31 cellular contexts compared by ENCODE assay signal in the genomic region with DNA sequence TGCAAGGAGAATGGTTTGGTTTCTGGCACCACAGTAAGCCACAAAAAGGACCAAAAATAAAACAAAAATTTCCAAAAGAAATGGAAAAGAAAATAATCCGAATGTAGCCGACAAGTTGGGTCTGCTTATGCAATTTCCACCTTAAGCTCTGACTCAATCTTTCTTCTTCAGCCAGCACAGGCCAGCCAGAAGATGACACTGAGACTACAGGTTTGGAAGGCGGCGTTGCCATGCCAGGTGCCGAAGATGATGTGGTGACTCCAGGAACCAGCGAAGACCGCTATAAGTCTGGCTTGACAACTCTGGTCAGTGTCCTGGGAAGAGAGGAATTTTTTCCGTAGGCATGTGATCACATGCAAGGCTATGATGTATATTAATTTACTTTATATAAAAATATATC. TPM values are rescaled to one million over a fixed set of nuclear protein-coding genes. Genes with fewer than 3 reads are reported as not detected.
"Had no signal": no experiment of that assay in that cellular context is flagged by ENCODE, and none has a peak within 500 bp of the region (broad histone marks: within the 10 kb centered on the region; RNA-seq: fewer than 3 reads in every experiment).

No MANE protein-coding gene starts in this region.

- H3K9me3 ChIP-seq: neutrophil, ovary, psoas muscle, right lobe of liver, sigmoid colon, spleen, thoracic aorta, thyroid gland, tibial nerve, upper lobe of left lung, vagina had no signal

- H3K27me3 ChIP-seq: ovary, right lobe of liver, sigmoid colon, thyroid gland, tibial nerve, upper lobe of left lung, vagina had no signal

- DNase-seq: naive B cell; naive thymus-derived CD8-positive, alpha-beta T cell; nephron progenitor cell; nucleus accumbens; ovary; psoas muscle; right cardiac atrium; right lobe of liver; sigmoid colon; small intestine; spleen; stimulated activated CD4-positive, alpha-beta T cell treated with anti-CD3 and anti-CD28 coated beads, Interleukin-12 subunit alpha, Interleukin-12 subunit beta, amount 100 ng/mL, for 4 hours; stimulated activated CD4-positive, alpha-beta T cell treated with anti-CD3 and anti-CD28 coated beads, Interleukin-1b, Interleukin-23, amount 100 ng/mL, for 48 hours; stimulated activated CD4-positive, alpha-beta T cell treated with anti-CD3 and anti-CD28 coated beads, Interleukin-4, amount 100 ng/mL, for 1 hour; stimulated activated CD4-positive, alpha-beta T cell treated with anti-CD3 and anti-CD28 coated beads, Interleukin-4, amount 100 ng/mL, for 4 hours; stimulated activated CD8-positive, alpha-beta memory T cell treated with anti-CD3 and anti-CD28 coated beads, Interleukin-4, amount 100 ng/mL, for 48 hours; stimulated activated naive CD4-positive, alpha-beta T cell; stimulated activated naive CD8-positive, alpha-beta T cell treated with anti-CD3 and anti-CD28 coated beads, Interleukin-15, amount 100 ng/mL, for 72 hours; stimulated activated naive CD8-positive, alpha-beta T cell treated with anti-CD3 and anti-CD28 coated beads, Interleukin-15, Interleukin-2, amounts not matched to agents 100 U/mL and 50 U/mL, for 24 hours; thyroid gland; trophoblast cell; upper lobe of left lung had no signal

- H3K27me3 Mint-ChIP-seq: progenitor cell of endocrine pancreas had no signal

- H3K27ac Mint-ChIP-seq: naive thymus-derived CD8-positive, alpha-beta T cell; natural killer cell treated with Interleukin-12 subunit alpha and Interleukin-12 subunit beta and Interleukin-15 and Interleukin-18, amount 100 ng/mL, for 72 hours; nephron progenitor cell; progenitor cell of endocrine pancreas; stimulated activated memory B cell treated with anti-CD40 and anti-IgM and Interleukin-4, amounts not matched to agents 10 μg/mL and 1 μg/mL and 100 μg/mL, for 72 hours; stimulated activated naive CD8-positive, alpha-beta T cell treated with anti-CD3 and anti-CD28 coated beads, Interleukin-15, amount 100 ng/mL, for 72 hours had no signal

- H3K4me3 ChIP-seq: ovary, psoas muscle, right lobe of liver, sigmoid colon, spleen, thoracic aorta, thyroid gland, tibial nerve, upper lobe of left lung, vagina had no signal

- H3K9ac ChIP-seq: parathyroid adenoma had no signal

- H3K4me3 Mint-ChIP-seq: naive B cell; naive thymus-derived CD8-positive, alpha-beta T cell; natural killer cell treated with Interleukin-12 subunit alpha and Interleukin-12 subunit beta and Interleukin-15 and Interleukin-18, amount 100 ng/mL, for 72 hours; nephron progenitor cell; neural crest cell; stimulated activated memory B cell treated with anti-CD40 and anti-IgM and Interleukin-4, amounts not matched to agents 10 μg/mL and 1 μg/mL and 100 μg/mL, for 72 hours; stimulated activated naive CD8-positive, alpha-beta T cell treated with anti-CD3 and anti-CD28 coated beads, Interleukin-15, amount 100 ng/mL, for 72 hours had no signal

- ATAC-seq: naive thymus-derived CD8-positive, alpha-beta T cell; natural killer cell treated with Interleukin-12 subunit alpha and Interleukin-12 subunit beta and Interleukin-15 and Interleukin-18, amount 100 ng/mL, for 72 hours; right cardiac atrium; right lobe of liver; stimulated activated memory B cell treated with anti-CD40 and anti-IgM and Interleukin-4, amounts not matched to agents 10 μg/mL and 1 μg/mL and 100 μg/mL, for 72 hours; stimulated activated naive CD8-positive, alpha-beta T cell treated with anti-CD3 and anti-CD28 coated beads, Interleukin-15, amount 100 ng/mL, for 72 hours; stimulated activated naive CD8-positive, alpha-beta T cell treated with anti-CD3 and anti-CD28 coated beads, Interleukin-15, Interleukin-2, amounts not matched to agents 100 U/mL and 50 U/mL, for 24 hours had no signal

- H3K4me1 ChIP-seq: parathyroid adenoma, psoas muscle, right lobe of liver, sigmoid colon, spleen, thyroid gland, upper lobe of left lung had no signal

- H3K36me3 Mint-ChIP-seq: naive B cell; naive thymus-derived CD8-positive, alpha-beta T cell; natural killer cell treated with Interleukin-12 subunit alpha and Interleukin-12 subunit beta and Interleukin-15 and Interleukin-18, amount 100 ng/mL, for 72 hours; stimulated activated memory B cell treated with anti-CD40 and anti-IgM and Interleukin-4, amounts not matched to agents 10 μg/mL and 1 μg/mL and 100 μg/mL, for 72 hours had no signal

- H3K36me3 ChIP-seq: neutrophil, ovary, right lobe of liver, spleen, thoracic aorta, thyroid gland, upper lobe of left lung had no signal

- H2AFZ ChIP-seq: parathyroid adenoma had no signal

- H3K4me1 Mint-ChIP-seq: naive B cell; naive thymus-derived CD8-positive, alpha-beta T cell; nephron progenitor cell; stimulated activated memory B cell treated with anti-CD40 and anti-IgM and Interleukin-4, amounts not matched to agents 10 μg/mL and 1 μg/mL and 100 μg/mL, for 72 hours; stimulated activated naive CD8-positive, alpha-beta T cell treated with anti-CD3 and anti-CD28 coated beads, Interleukin-15, amount 100 ng/mL, for 72 hours had no signal

- H3K9me3 Mint-ChIP-seq: natural killer cell treated with Interleukin-12 subunit alpha and Interleukin-12 subunit beta and Interleukin-15 and Interleukin-18, amount 100 ng/mL, for 72 hours; stimulated activated memory B cell treated with anti-CD40 and anti-IgM and Interleukin-4, amounts not matched to agents 10 μg/mL and 1 μg/mL and 100 μg/mL, for 72 hours; stimulated activated naive CD8-positive, alpha-beta T cell treated with anti-CD3 and anti-CD28 coated beads, Interleukin-15, amount 100 ng/mL, for 72 hours had no signal

- H3K79me2 ChIP-seq: parathyroid adenoma had no signal

- H3K27ac ChIP-seq: neutrophil, ovary, parathyroid adenoma, psoas muscle, right lobe of liver, spleen, thoracic aorta, thyroid gland, upper lobe of left lung had no signal

RNA-seq across cellular contexts. Expression of a gene that starts 23.4 kb away (rescaled TPM):
- total RNA-seq: naive thymus-derived CD8-positive, alpha-beta T cell; natural killer cell treated with Interleukin-12 subunit alpha and Interleukin-12 subunit beta and Interleukin-15 and Interleukin-18, amount 100 ng/mL, for 72 hours had no signal
- polyA plus RNA-seq: naive thymus-derived CD8-positive, alpha-beta T cell had no signal
